25 cellular contexts compared by ENCODE assay signal in genomic region chr4:112277220-112277619, GRCh38. TPM values are rescaled to one million over a fixed set of nuclear protein-coding genes. Genes with fewer than 3 reads are reported as not detected.
DNase-seq lines count a peak whose midpoint lies in the region; ATAC-seq and TF ChIP-seq lines count a peak whose summit lies in the region.
"Had no signal": no experiment of that assay in that cellular context is flagged by ENCODE, and none has a peak within 500 bp of the region (broad histone marks: within the 10 kb centered on the region; RNA-seq: fewer than 3 reads in every experiment).

No MANE protein-coding gene starts in this region.

- no peak overlapping the region for H3K4me3 ChIP-seq in epithelial cell of esophagus (ENCODE audit: low read length)
- no peak overlapping the region for H3K4me3 ChIP-seq in WERI-Rb-1 (ENCODE audit: low read depth, low read length)
- H3K4me3 ChIP-seq: gastroesophageal sphincter, GM23248, K562, right atrium auricular region, uterus had no signal

- H3K9me3 Mint-ChIP-seq in activated naive CD4-positive, alpha-beta T cell treated with anti-CD3 and anti-CD28 coated beads, Interleukin-2, amount 50 U/mL, for 24 hours, result no peaks in the 10 kb centered on the region
- peaks cover 4% of the 10 kb centered on the region for H3K9me3 Mint-ChIP-seq in activated naive CD4-positive, alpha-beta T cell treated with anti-CD3 and anti-CD28 coated beads, Interleukin-2, amount 10 ng/mL, durations not matched to agents 7 days and 5 days
- H3K9me3 Mint-ChIP-seq in type B pancreatic cell, result no peaks in the 10 kb centered on the region

- H3K27ac Mint-ChIP-seq in activated naive CD4-positive, alpha-beta T cell treated with anti-CD3 and anti-CD28 coated beads, Interleukin-2, amount 50 U/mL, for 24 hours, result peak overlapping the region; percentile 13
- no peak overlapping the region for H3K27ac Mint-ChIP-seq in activated naive CD4-positive, alpha-beta T cell treated with anti-CD3 and anti-CD28 coated beads, Interleukin-2, amount 10 ng/mL, durations not matched to agents 7 days and 5 days
- H3K27ac Mint-ChIP-seq in type B pancreatic cell, result peak overlapping the region; percentile 65

- peaks cover 13% of the 10 kb centered on the region for H3K36me3 Mint-ChIP-seq in activated naive CD4-positive, alpha-beta T cell treated with anti-CD3 and anti-CD28 coated beads, Interleukin-2, amount 50 U/mL, for 24 hours
- H3K36me3 Mint-ChIP-seq in activated naive CD4-positive, alpha-beta T cell treated with anti-CD3 and anti-CD28 coated beads, Interleukin-2, amount 10 ng/mL, durations not matched to agents 7 days and 5 days, result peaks cover 48% of the 10 kb centered on the region
- peaks cover 17% of the 10 kb centered on the region for H3K36me3 Mint-ChIP-seq in type B pancreatic cell

- no peak overlapping the region for H3K4me3 Mint-ChIP-seq in activated naive CD4-positive, alpha-beta T cell treated with anti-CD3 and anti-CD28 coated beads, Interleukin-2, amount 50 U/mL, for 24 hours
- H3K4me3 Mint-ChIP-seq in activated naive CD4-positive, alpha-beta T cell treated with anti-CD3 and anti-CD28 coated beads, Interleukin-2, amount 10 ng/mL, durations not matched to agents 7 days and 5 days, result no peak overlapping the region
- H3K4me3 Mint-ChIP-seq in type B pancreatic cell, result no peak overlapping the region

- H3K27ac ChIP-seq in RWPE1, result no peak overlapping the region
- no peak overlapping the region for H3K27ac ChIP-seq in WERI-Rb-1
- H3K27ac ChIP-seq: gastroesophageal sphincter, GM23248, uterus had no signal

- H3K36me3 ChIP-seq in WERI-Rb-1, result peaks cover 25% of the 10 kb centered on the region
- H3K36me3 ChIP-seq: right atrium auricular region, uterus had no signal

- POLR2A ChIA-PET in RWPE1 (lab: Yijun Ruan, JAX; ENCODE audit: low non-redundant PET), result no interaction called here

- H3K27me3 ChIP-seq in WERI-Rb-1 (ENCODE audit: insufficient read depth, low read depth, severe bottlenecking), result no peaks in the 10 kb centered on the region
- H3K27me3 ChIP-seq: gastroesophageal sphincter, right atrium auricular region, uterus had no signal

- CTCF ChIA-PET in activated naive CD4-positive, alpha-beta T cell treated with anti-CD3 and anti-CD28 coated beads, Interleukin-2, amount 10 ng/mL, durations not matched to agents 7 days and 5 days (lab: Charles Lee), result no interaction called here
- CTCF ChIA-PET in RWPE1 (lab: Yijun Ruan, JAX), result no interaction called here

- H3K27me3 Mint-ChIP-seq in activated naive CD4-positive, alpha-beta T cell treated with anti-CD3 and anti-CD28 coated beads, Interleukin-2, amount 50 U/mL, for 24 hours, result no peaks in the 10 kb centered on the region
- H3K27me3 Mint-ChIP-seq in activated naive CD4-positive, alpha-beta T cell treated with anti-CD3 and anti-CD28 coated beads, Interleukin-2, amount 10 ng/mL, durations not matched to agents 7 days and 5 days, result no peaks in the 10 kb centered on the region
- no peaks in the 10 kb centered on the region for H3K27me3 Mint-ChIP-seq in type B pancreatic cell

- TF ChIP-seq CTCF in RWPE1 (conservative IDR thresholded peaks at IDR 0.05; ENCODE audit: low read depth), result no peak
- TF ChIP-seq CTCF in epithelial cell of esophagus (IDR thresholded peaks at IDR 0.05; ENCODE audit: insufficient read depth, low read depth, low read length, missing control alignments), result no peak
- no peak for TF ChIP-seq CTCF in type B pancreatic cell (conservative IDR thresholded peaks at IDR 0.05)
- no peak for TF ChIP-seq CTCF in WERI-Rb-1 (IDR thresholded peaks at IDR 0.05; ENCODE audit: low read depth, low read length)

- ATAC-seq in HG02870 (IDR thresholded peaks at IDR 0.05; ENCODE audit: unreplicated experiment), result no peak
- ATAC-seq: gastroesophageal sphincter, K562, Panc1 had no signal

- no peaks in the 10 kb centered on the region for H3K9me3 ChIP-seq in WERI-Rb-1 (ENCODE audit: severe bottlenecking)
- H3K9me3 ChIP-seq: gastroesophageal sphincter, right atrium auricular region, SK-N-SH, uterus had no signal

- peaks cover 69% of the 10 kb centered on the region for H3K4me1 Mint-ChIP-seq in activated naive CD4-positive, alpha-beta T cell treated with anti-CD3 and anti-CD28 coated beads, Interleukin-2, amount 50 U/mL, for 24 hours
- H3K4me1 Mint-ChIP-seq in activated naive CD4-positive, alpha-beta T cell treated with anti-CD3 and anti-CD28 coated beads, Interleukin-2, amount 10 ng/mL, durations not matched to agents 7 days and 5 days, result peaks cover 44% of the 10 kb centered on the region
- H3K4me1 Mint-ChIP-seq in type B pancreatic cell (ENCODE audit: unreplicated experiment), result peaks cover 13% of the 10 kb centered on the region

- no peak for DNase-seq in activated naive CD4-positive, alpha-beta T cell treated with anti-CD3 and anti-CD28 coated beads, Interleukin-2, amount 10 ng/mL, durations not matched to agents 7 days and 5 days
- DNase-seq in RWPE1 (ENCODE audit: low spot score), result peak; percentile 52
- DNase-seq in epithelial cell of esophagus (ENCODE audit: low read depth), result peak; percentile 92
- no peak for DNase-seq in type B pancreatic cell (ENCODE audit: extremely low spot score, unreplicated experiment)
- no peak for DNase-seq in WERI-Rb-1
- DNase-seq in activated CD4-positive, alpha-beta T cell treated with anti-CD3 and anti-CD28 coated beads, Interleukin-2, amount 50 U/mL, for 4 hours, result no peak
- DNase-seq: ACHN; activated CD4-positive, CD25-positive, alpha-beta regulatory T cell treated with anti-CD3 and anti-CD28 coated beads, Interleukin-2, amount 50 U/mL, for 72 hours; activated CD8-positive, alpha-beta memory T cell treated with anti-CD3 and anti-CD28 coated beads, Interleukin-2, amount 50 U/mL, for 48 hours; activated gamma-delta T cell; amygdala; C1 segment of cervical spinal cord; GDM1; GM23248; NCI-H1930; SK-N-SH; stimulated activated CD4-positive, alpha-beta T cell treated with anti-CD3 and anti-CD28 coated beads, Interleukin-12 subunit alpha, Interleukin-12 subunit beta, amount 100 ng/mL, for 4 hours; substantia nigra; uterus had no signal

RNA-seq across cellular contexts. Expression of gene TIFA, which starts 8.5 kb away (rescaled TPM):
- total RNA-seq in type B pancreatic cell (ENCODE audit: low replicate concordance), result 13.7 and 15.6 TPM in 2 replicates

RNA-seq across cellular contexts. Expression of gene ALPK1, which starts 19.9 kb away (rescaled TPM):
- total RNA-seq in type B pancreatic cell (ENCODE audit: low replicate concordance), result 6.7 and 9.5 TPM in 2 replicates

RNA-seq across cellular contexts. Expression of gene AP1AR, which starts 45.6 kb away (rescaled TPM):
- 14.5 and 18.9 TPM in 2 replicates for total RNA-seq in type B pancreatic cell (ENCODE audit: low replicate concordance)

Comparison
In these comparisons a context has a peak if more than half of its experiments do, and no peak if none do; other contexts are left out.
1. DNase-seq: peak in RWPE1 (single experiment) and epithelial cell of esophagus (single experiment); none in activated naive CD4-positive, alpha-beta T cell treated with anti-CD3 and anti-CD28 coated beads, Interleukin-2, amount 10 ng/mL, durations not matched to agents 7 days and 5 days (single experiment), type B pancreatic cell (single experiment), WERI-Rb-1 (single experiment) and activated CD4-positive, alpha-beta T cell treated with anti-CD3 and anti-CD28 coated beads, Interleukin-2, amount 50 U/mL, for 4 hours (0 of 2).